10 cellular contexts compared by ENCODE assay signal in the genomic region with DNA sequence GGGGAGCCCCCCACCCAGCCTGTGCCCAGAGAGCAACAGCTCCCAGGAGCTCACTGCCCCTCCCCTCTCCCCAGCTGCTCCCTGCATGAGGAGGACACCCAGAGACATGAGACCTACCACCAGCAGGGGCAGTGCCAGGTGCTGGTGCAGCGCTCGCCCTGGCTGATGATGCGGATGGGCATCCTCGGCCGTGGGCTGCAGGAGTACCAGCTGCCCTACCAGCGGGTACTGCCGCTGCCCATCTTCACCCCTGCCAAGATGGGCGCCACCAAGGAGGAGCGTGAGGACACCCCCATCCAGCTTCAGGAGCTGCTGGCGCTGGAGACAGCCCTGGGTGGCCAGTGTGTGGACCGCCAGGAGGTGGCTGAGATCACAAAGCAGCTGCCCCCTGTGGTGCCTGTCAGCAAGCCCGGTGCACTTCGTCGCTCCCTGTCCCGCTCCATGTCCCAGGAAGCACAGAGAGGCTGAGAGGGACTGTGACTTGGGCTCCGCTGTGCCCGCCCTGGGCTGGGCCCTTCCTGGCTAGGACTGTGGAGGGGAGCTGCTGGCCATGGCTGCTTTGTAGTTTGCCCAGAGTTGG. TPM values are rescaled to one million over a fixed set of nuclear protein-coding genes. Genes with fewer than 3 reads are reported as not detected.
DNase-seq lines count a peak whose midpoint lies in the region; ATAC-seq and TF ChIP-seq lines count a peak whose summit lies in the region.
"Had no signal": no experiment of that assay in that cellular context is flagged by ENCODE, and none has a peak within 500 bp of the region (broad histone marks: within the 10 kb centered on the region; RNA-seq: fewer than 3 reads in every experiment).

No MANE protein-coding gene starts in this region.

- ATAC-seq in Right ventricle myocardium inferior (peak; percentile 0), SK-N-SH treated with all-trans-retinoic acid at 6 μM for 48 hours (peak; percentile 50), HG02852 (IDR thresholded peaks at IDR 0.05; ENCODE audit: unreplicated experiment) (no peak)

- H3K27me3 ChIP-seq in hepatocyte (peaks cover 5% of the 10 kb centered on the region), vagina (no peaks in the 10 kb centered on the region)

- CTCF ChIA-PET in RWPE1 (lab: Yijun Ruan, JAX): interaction anchor here (0.5 to 3.9 kb wide), 10 partner anchors 9 to 125 kb away, joined by 3 to 25 read pairs (median 3); no protein-coding TSS in a partner anchor

- H3K4me3 ChIP-seq in hepatocyte (no peak overlapping the region), vagina (no peak overlapping the region)

- H3K36me3 ChIP-seq in hepatocyte (replicated peaks; ENCODE audit: insufficient read depth, low read depth) (no peaks in the 10 kb centered on the region), vagina (peaks cover 0 to 15% of the 10 kb centered on the region in 2 donors)

- H4K20me1 ChIP-seq in hepatocyte (ENCODE audit: insufficient read depth, poor library complexity, severe bottlenecking): no peaks in the 10 kb centered on the region

- H3K9me3 ChIP-seq in hepatocyte (ENCODE audit: low read depth) (no peaks in the 10 kb centered on the region), vagina (no peaks in the 10 kb centered on the region)

- H3K4me1 ChIP-seq in hepatocyte (ENCODE audit: insufficient read depth): peaks cover 52% of the 10 kb centered on the region
- H3K4me1 ChIP-seq in vagina: peaks cover 68% of the 10 kb centered on the region

- POLR2A ChIA-PET in RWPE1 (lab: Yijun Ruan, JAX; ENCODE audit: low non-redundant PET): no interaction called here

- TF ChIP-seq POLR2A in vagina (IDR thresholded peaks at IDR 0.05): no peak

- TF ChIP-seq CTCF in hepatocyte (IDR thresholded peaks at IDR 0.05; ENCODE audit: poor library complexity) (peak; percentile 4), vagina (IDR thresholded peaks at IDR 0.05) (no peak), RWPE1 (conservative IDR thresholded peaks at IDR 0.05; ENCODE audit: low read depth) (no peak)

- H3K9me2 ChIP-seq in hepatocyte (replicated peaks; ENCODE audit: insufficient read depth): no peaks in the 10 kb centered on the region

- DNase-seq in Right ventricle myocardium inferior (ENCODE audit: missing footprints): no peak
- DNase-seq in cardiac septum (ENCODE audit: low spot score): no peak
- DNase-seq in hepatocyte (ENCODE audit: low spot score): no peak
- DNase-seq in vagina (ENCODE audit: extremely low spot score in 2 of 2): no peak
- DNase-seq in RWPE1 (ENCODE audit: low spot score): no peak
- DNase-seq in dedifferentiated amniotic fluid mesenchymal stem cell (ENCODE audit: extremely low spot score): no peak
- DNase-seq: EL had no signal

- H2AFZ ChIP-seq in hepatocyte: no peak overlapping the region

- intact Hi-C loops in Right ventricle myocardium inferior (cut with DNase I) (loop anchor here (5.0 kb wide), 1 partner anchor 37 kb away; a partner anchor contains a TSS), cardiac septum (cut with DNase I) (loop anchor here (2.0 to 5.0 kb wide), 2 partner anchors 13 to 67 kb away; a partner anchor contains a TSS), vagina (cut with DNase I) (loop anchor here (5.0 kb wide), 1 partner anchor 33 kb away; no protein-coding TSS in a partner anchor)

- 54% methylated on average over 17 of the region's 17 CpGs for WGBS in hepatocyte (ENCODE audit: low lambda C conversion rate, missing lambda C conversion rate)

- no peaks in the 10 kb centered on the region for H3K79me2 ChIP-seq in hepatocyte

- no peak overlapping the region for H3K4me2 ChIP-seq in hepatocyte

- no peak overlapping the region for H3K27ac ChIP-seq in hepatocyte
- H3K27ac ChIP-seq in vagina: peak overlapping the region; percentile 54
- no peak overlapping the region for H3K27ac ChIP-seq in RWPE1

TF ChIP-seq in SK-N-SH treated with all-trans-retinoic acid at 6 μM for 48 hours, 23 proteins besides CTCF, POLR2A, EP300 and RAD21:
- no peak for TF ChIP-seq ARNTL (CRISPR knock-in tag; IDR thresholded peaks at IDR 0.05; ENCODE audit: borderline replicate concordance, low read depth)

RNA-seq across cellular contexts. Expression of a gene that starts 0.6 kb away (rescaled TPM):
- total RNA-seq in Right ventricle myocardium inferior: 5,286 TPM
- total RNA-seq in cardiac septum: 4,725 TPM
- 0.90 and 1.0 TPM in 2 replicates for total RNA-seq in hepatocyte
- 0.64 and 0.66 TPM in 2 replicates for polyA plus RNA-seq in hepatocyte
- 0.49 TPM for total RNA-seq in vagina

RNA-seq across cellular contexts. Expression of a gene that starts 2.5 kb away (rescaled TPM):
- total RNA-seq in Right ventricle myocardium inferior: 5.1 TPM
- total RNA-seq in cardiac septum: 10.9 TPM
- total RNA-seq in hepatocyte: 51.9 and 64.5 TPM in 2 replicates
- polyA plus RNA-seq in hepatocyte: 203 and 204 TPM in 2 replicates
- total RNA-seq in vagina: 5.6 TPM
- total RNA-seq: NCI-H460 had no signal

RNA-seq across cellular contexts. Expression of a gene that starts 22.1 kb away (rescaled TPM):
- total RNA-seq in Right ventricle myocardium inferior (10.4 TPM), cardiac septum (15.3 TPM), hepatocyte (26.8 and 33.0 TPM in 2 replicates), vagina (17.7 TPM)
- polyA plus RNA-seq in hepatocyte: 35.4 and 35.6 TPM in 2 replicates

RNA-seq across cellular contexts. Expression of a gene that starts 28.8 kb away (rescaled TPM):
- 21.4 TPM for total RNA-seq in Right ventricle myocardium inferior
- total RNA-seq in cardiac septum: 21.9 TPM
- 61.6 and 76.5 TPM in 2 replicates for total RNA-seq in hepatocyte
- 89.0 and 90.3 TPM in 2 replicates for polyA plus RNA-seq in hepatocyte
- 148 TPM for total RNA-seq in vagina

RNA-seq across cellular contexts. Expression of a gene that starts 34.1 kb away (rescaled TPM):
- total RNA-seq in Right ventricle myocardium inferior: 68.7 TPM
- total RNA-seq in cardiac septum: 84.4 TPM
- 77.7 and 93.1 TPM in 2 replicates for total RNA-seq in hepatocyte
- polyA plus RNA-seq in hepatocyte: 72.9 and 76.4 TPM in 2 replicates
- total RNA-seq in vagina: 52.1 TPM

Comparison
In these comparisons a context has a peak if more than half of its experiments do, and no peak if none do; other contexts are left out.
1. RNA of a gene that starts 0.6 kb away (total RNA-seq): 5,286 TPM in Right ventricle myocardium inferior (single experiment) and 4,725 TPM in cardiac septum (single experiment); 0.90 to 1.0 TPM in hepatocyte and 0.49 TPM in vagina (single experiment); every median in the first group is over 1,000 times any median in the second.